In the genomic region with DNA sequence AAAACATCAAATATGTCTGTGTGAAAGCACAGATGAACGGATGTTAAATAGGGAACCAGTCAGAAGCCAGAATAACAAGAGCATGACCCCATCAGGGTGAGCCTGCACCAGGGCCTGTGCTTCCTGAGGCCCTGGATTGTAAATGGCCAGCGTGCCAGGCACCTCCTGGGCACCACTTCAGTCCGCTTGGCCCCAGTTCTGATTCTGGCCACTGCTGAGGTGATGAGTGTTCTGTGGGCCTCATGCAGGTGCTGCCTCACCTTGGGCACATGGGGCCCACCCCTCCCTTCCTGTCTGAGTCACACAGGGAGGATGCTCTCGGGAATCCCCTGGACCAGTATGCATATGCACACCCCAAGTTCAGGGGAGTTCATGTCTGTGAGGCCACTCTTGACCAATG, we compare ENCODE assay signal across 7 cellular contexts. TPM values are rescaled to one million over a fixed set of nuclear protein-coding genes. Genes with fewer than 3 reads are reported as not detected.
A peak's percentile ranks its signal among the peaks of the same experiment; 100 is the strongest.
DNase-seq lines count a peak whose midpoint lies in the region; ATAC-seq, FAIRE-seq and TF ChIP-seq lines count a peak whose summit lies in the region.
"Not testable (repeated sequence)": the region's sequence is repeated elsewhere in the genome, so short reads cannot be mapped to it uniquely, and the experiment has no call there.

No MANE protein-coding gene starts in this region.

- H3K4me1 Mint-ChIP-seq in activated CD4-positive, alpha-beta T cell treated with anti-CD3 and anti-CD28 coated beads for 36 hours; stimulated activated effector memory CD8-positive, alpha-beta T cell treated with anti-CD3 and anti-CD28 coated beads, Interleukin-12 subunit alpha, Interleukin-12 subunit beta, amount 100 ng/mL, for 72 hours: not testable (repeated sequence)
- peaks cover 11% of the 10 kb centered on the region for H3K4me1 Mint-ChIP-seq in activated T-cell treated with anti-CD3 and anti-CD28 coated beads, Interleukin-2, amount 50 U/mL, for 72 hours (ENCODE audit: low read depth)
- H3K4me1 Mint-ChIP-seq in naive thymus-derived CD4-positive, alpha-beta T cell = peaks cover 0 to 35% (median 0%) of the 10 kb centered on the region in 7 donors

- FAIRE-seq in kidney (lab: Jason Lieb, UNC) = not testable (repeated sequence)

- BruUV-seq in mammary epithelial cell (replicated peaks; lab: Mats Ljungman, UMichigan) = not testable (repeated sequence)

- in situ Hi-C loops in mammary epithelial cell (cut with MboI; ENCODE audit: low sequenced_read_pairs in 2 of 2) = not testable (repeated sequence)

- not testable (repeated sequence) for H3K27me3 ChIP-seq in mammary epithelial cell (ENCODE audit: insufficient read depth, low read length); naive thymus-derived CD4-positive, alpha-beta T cell (ENCODE audit: control insufficient read depth in 2 of 2, insufficient read depth in 2 of 2, low read length in 2 of 2)

- intact Hi-C loops in activated CD4-positive, alpha-beta T cell treated with anti-CD3 and anti-CD28 coated beads for 36 hours (cut with DNase I, micrococcal nuclease); mammary epithelial cell (cut with micrococcal nuclease); kidney (cut with DNase I); naive thymus-derived CD4-positive, alpha-beta T cell (cut with micrococcal nuclease): not testable (repeated sequence)

- H2AFZ ChIP-seq in mammary epithelial cell (ENCODE audit: low read depth, low read length) = not testable (repeated sequence)

- H3K36me3 Mint-ChIP-seq in activated CD4-positive, alpha-beta T cell treated with anti-CD3 and anti-CD28 coated beads for 36 hours (ENCODE audit: low read depth); stimulated activated effector memory CD8-positive, alpha-beta T cell treated with anti-CD3 and anti-CD28 coated beads, Interleukin-12 subunit alpha, Interleukin-12 subunit beta, amount 100 ng/mL, for 72 hours: not testable (repeated sequence)
- peaks cover 10% of the 10 kb centered on the region in 2 donors for H3K36me3 Mint-ChIP-seq in activated T-cell treated with anti-CD3 and anti-CD28 coated beads, Interleukin-2, amount 50 U/mL, for 72 hours (ENCODE audit: insufficient read depth in 2 of 2)
- peaks cover 5 to 35% (median 7%) of the 10 kb centered on the region in 5 donors for H3K36me3 Mint-ChIP-seq in naive thymus-derived CD4-positive, alpha-beta T cell

- dilution Hi-C loops in mammary epithelial cell (cut with HindIII; ENCODE audit: low sequenced_read_pairs) = not testable (repeated sequence)

- 31% methylated on average over 4 of the region's 4 CpGs for WGBS in mammary epithelial cell (ENCODE audit: low coverage, missing lambda C conversion rate)

- POLR2A ChIA-PET in activated CD4-positive, alpha-beta T cell treated with anti-CD3 and anti-CD28 coated beads for 36 hours (lab: Charles Lee); naive thymus-derived CD4-positive, alpha-beta T cell (lab: Charles Lee): not testable (repeated sequence)

- H3K4me3 ChIP-seq in mammary epithelial cell (replicated peaks in 1 of 3; ENCODE audit: insufficient read depth in 1 of 3, low read depth in 2 of 3, low read length in 3 of 3); kidney (ENCODE audit: low read length in 2 of 2); naive thymus-derived CD4-positive, alpha-beta T cell (ENCODE audit: low read length): not testable (repeated sequence)

- not testable (repeated sequence) for H3K79me2 ChIP-seq in mammary epithelial cell (ENCODE audit: insufficient read depth, low read length)

- not testable (repeated sequence) for H4K20me1 ChIP-seq in mammary epithelial cell (ENCODE audit: insufficient read depth, low read length)

- peaks cover 21% of the 10 kb centered on the region for H3K27me3 Mint-ChIP-seq in activated CD4-positive, alpha-beta T cell treated with anti-CD3 and anti-CD28 coated beads for 36 hours
- H3K27me3 Mint-ChIP-seq in activated T-cell treated with anti-CD3 and anti-CD28 coated beads, Interleukin-2, amount 50 U/mL, for 72 hours (ENCODE audit: low read depth) = peaks cover 23% of the 10 kb centered on the region
- H3K27me3 Mint-ChIP-seq in naive thymus-derived CD4-positive, alpha-beta T cell = peaks cover under 1 to 29% (median 6%) of the 10 kb centered on the region in 5 donors

- peak; percentile 80 for ATAC-seq in activated CD4-positive, alpha-beta T cell treated with anti-CD3 and anti-CD28 coated beads for 36 hours
- peak; percentile 79 to 80 for ATAC-seq in activated T-cell treated with anti-CD3 and anti-CD28 coated beads, Interleukin-2, amount 50 U/mL, for 72 hours (replicated peaks in 1 of 2)
- ATAC-seq in naive thymus-derived CD4-positive, alpha-beta T cell = peak; percentile 86
- peak; percentile 75 for ATAC-seq in stimulated activated effector memory CD8-positive, alpha-beta T cell treated with anti-CD3 and anti-CD28 coated beads, Interleukin-12 subunit alpha, Interleukin-12 subunit beta, amount 100 ng/mL, for 72 hours

- not testable (repeated sequence) for H3K9me3 ChIP-seq in mammary epithelial cell (replicated peaks; ENCODE audit: insufficient read depth, low read length); kidney (ENCODE audit: control insufficient read depth in 1 of 2, low read length in 2 of 2); naive thymus-derived CD4-positive, alpha-beta T cell (ENCODE audit: control insufficient read depth in 2 of 3, low read length in 3 of 3)

- not testable (repeated sequence) for H3K36me3 ChIP-seq in mammary epithelial cell (ENCODE audit: insufficient read depth, low read length); kidney (ENCODE audit: control insufficient read depth in 1 of 2, insufficient read depth in 2 of 2, low read length in 2 of 2); naive thymus-derived CD4-positive, alpha-beta T cell (ENCODE audit: control insufficient read depth in 2 of 3, insufficient read depth in 3 of 3, low read length in 3 of 3)

- not testable (repeated sequence) for H3K4me3 Mint-ChIP-seq in activated CD4-positive, alpha-beta T cell treated with anti-CD3 and anti-CD28 coated beads for 36 hours; activated T-cell treated with anti-CD3 and anti-CD28 coated beads, Interleukin-2, amount 50 U/mL, for 72 hours; naive thymus-derived CD4-positive, alpha-beta T cell; stimulated activated effector memory CD8-positive, alpha-beta T cell treated with anti-CD3 and anti-CD28 coated beads, Interleukin-12 subunit alpha, Interleukin-12 subunit beta, amount 100 ng/mL, for 72 hours

- peaks cover 13% of the 10 kb centered on the region for H3K4me1 ChIP-seq in mammary epithelial cell (ENCODE audit: insufficient read depth, low read length)
- H3K4me1 ChIP-seq in kidney (ENCODE audit: control insufficient read depth in 1 of 2, insufficient read depth in 1 of 2, low read depth in 1 of 2, low read length in 2 of 2); naive thymus-derived CD4-positive, alpha-beta T cell (ENCODE audit: control insufficient read depth in 2 of 2, insufficient read depth in 2 of 2, low read length in 2 of 2): not testable (repeated sequence)

- CTCF ChIA-PET in activated CD4-positive, alpha-beta T cell treated with anti-CD3 and anti-CD28 coated beads for 36 hours (lab: Charles Lee); mammary epithelial cell (lab: Charles Lee; ENCODE audit: low non-redundant PET); naive thymus-derived CD4-positive, alpha-beta T cell (lab: Charles Lee): not testable (repeated sequence)

- not testable (repeated sequence) for H3K27ac Mint-ChIP-seq in activated CD4-positive, alpha-beta T cell treated with anti-CD3 and anti-CD28 coated beads for 36 hours; activated T-cell treated with anti-CD3 and anti-CD28 coated beads, Interleukin-2, amount 50 U/mL, for 72 hours; stimulated activated effector memory CD8-positive, alpha-beta T cell treated with anti-CD3 and anti-CD28 coated beads, Interleukin-12 subunit alpha, Interleukin-12 subunit beta, amount 100 ng/mL, for 72 hours
- H3K27ac Mint-ChIP-seq in naive thymus-derived CD4-positive, alpha-beta T cell = peak overlapping the region in 1 of 9 donors; percentile 43

- not testable (repeated sequence) for H3K9ac ChIP-seq in mammary epithelial cell (ENCODE audit: insufficient read depth, low read length); kidney (ENCODE audit: low read length in 2 of 2)

- H3K4me2 ChIP-seq in mammary epithelial cell (ENCODE audit: insufficient read depth, low read depth, low read length) = not testable (repeated sequence)

- not testable (repeated sequence) for H3K9me3 Mint-ChIP-seq in activated CD4-positive, alpha-beta T cell treated with anti-CD3 and anti-CD28 coated beads for 36 hours (ENCODE audit: low read depth); activated T-cell treated with anti-CD3 and anti-CD28 coated beads, Interleukin-2, amount 50 U/mL, for 72 hours; stimulated activated effector memory CD8-positive, alpha-beta T cell treated with anti-CD3 and anti-CD28 coated beads, Interleukin-12 subunit alpha, Interleukin-12 subunit beta, amount 100 ng/mL, for 72 hours
- H3K9me3 Mint-ChIP-seq in naive thymus-derived CD4-positive, alpha-beta T cell = peaks cover 4 to 37% (median 12%) of the 10 kb centered on the region in 11 donors

- not testable (repeated sequence) for TF ChIP-seq CTCF in mammary epithelial cell (conservative IDR thresholded peaks at IDR 0.05 in 1 of 2, IDR thresholded peaks at IDR 0.05 in 1 of 2; ENCODE audit: extremely low read depth in 1 of 2, insufficient read depth in 1 of 2, low read depth in 1 of 2, low read length in 2 of 2); kidney (IDR thresholded peaks at IDR 0.05; ENCODE audit: borderline replicate concordance, extremely low read depth, insufficient read depth)

- H3K27ac ChIP-seq in mammary epithelial cell (ENCODE audit: insufficient read depth, low read depth, low read length) = peak overlapping the region; percentile 38
- not testable (repeated sequence) for H3K27ac ChIP-seq in kidney (ENCODE audit: low read depth in 2 of 2, low read length in 2 of 2); naive thymus-derived CD4-positive, alpha-beta T cell (ENCODE audit: low read depth, low read length)

- peak; percentile 57 for DNase-seq in NCI-H226
- peak; percentile 41 for DNase-seq in activated CD4-positive, alpha-beta T cell treated with anti-CD3 and anti-CD28 coated beads for 36 hours
- peak; percentile 30 to 46 for DNase-seq in activated T-cell treated with anti-CD3 and anti-CD28 coated beads, Interleukin-2, amount 50 U/mL, for 72 hours
- DNase-seq in mammary epithelial cell = peak; percentile 88
- peak; percentile 37 for DNase-seq in kidney
- peak in 1 of 9 donors; percentile 38 for DNase-seq in naive thymus-derived CD4-positive, alpha-beta T cell
- not testable (repeated sequence) for DNase-seq in stimulated activated effector memory CD8-positive, alpha-beta T cell treated with anti-CD3 and anti-CD28 coated beads, Interleukin-12 subunit alpha, Interleukin-12 subunit beta, amount 100 ng/mL, for 72 hours (ENCODE audit: low spot score in 2 of 2)

RNA-seq across cellular contexts. Expression of a gene that starts 54.2 kb away (rescaled TPM):
- total RNA-seq in activated CD4-positive, alpha-beta T cell treated with anti-CD3 and anti-CD28 coated beads for 36 hours = 10 to 100 TPM; 23.3 to 24.0 TPM
- 10 to 100 TPM; 29.6 to 29.7 TPM for total RNA-seq in activated T-cell treated with anti-CD3 and anti-CD28 coated beads, Interleukin-2, amount 50 U/mL, for 72 hours
- total RNA-seq in mammary epithelial cell = 10 to 100 TPM in 1 of 2 donors, 1 to 10 TPM in 1; 8.2 to 20.9 TPM
- 23.0 TPM for polyA plus RNA-seq in mammary epithelial cell
- polyA minus RNA-seq in mammary epithelial cell = 11.3 TPM
- 16.3 TPM for total RNA-seq in kidney
- polyA plus RNA-seq in kidney (ENCODE audit: insufficient read depth, low read depth, low replicate concordance) = 25.3 TPM
- 10 to 100 TPM; 11.7 to 31.3 (median 17.1) TPM for total RNA-seq in naive thymus-derived CD4-positive, alpha-beta T cell
- polyA plus RNA-seq in naive thymus-derived CD4-positive, alpha-beta T cell = 10 to 100 TPM; 12.4 to 14.5 TPM
